Comparison of ENCODE assay signal across 1 cellular context in the genomic region with DNA sequence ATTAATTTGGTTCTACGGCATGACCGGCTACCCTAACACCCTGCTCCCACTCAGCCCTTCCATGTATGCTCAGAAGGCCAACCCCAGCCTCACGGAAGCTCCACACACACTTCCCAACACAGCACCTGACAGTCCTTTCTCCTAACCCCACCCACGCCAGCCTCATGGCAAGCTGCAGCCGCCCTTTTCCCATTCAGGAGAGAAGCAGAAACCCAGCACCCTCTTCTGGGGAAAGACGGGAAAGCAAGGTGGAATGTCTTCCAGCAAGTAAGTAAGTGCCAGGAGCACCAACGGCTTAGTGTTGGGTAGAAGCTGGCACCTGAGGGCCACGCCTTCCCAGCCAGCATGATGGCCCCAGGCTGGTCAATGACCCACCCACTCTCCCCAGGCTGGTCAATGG.
TF ChIP-seq lines count a peak whose summit lies in the region.

No MANE protein-coding gene starts in this region.

TF ChIP-seq in SK-N-SH treated with all-trans-retinoic acid at 6 μM for 48 hours, 23 proteins besides CTCF, POLR2A, EP300 and RAD21 (continued from another document):
- TF ChIP-seq ARNTL (CRISPR knock-in tag; IDR thresholded peaks at IDR 0.05; ENCODE audit: borderline replicate concordance, low read depth) = no peak
- TF ChIP-seq CSRNP3 (CRISPR knock-in tag; IDR thresholded peaks at IDR 0.05) = no peak
- TF ChIP-seq ESRRG (CRISPR knock-in tag; IDR thresholded peaks at IDR 0.05) = no peak
- no peak for TF ChIP-seq ZNF8 (CRISPR knock-in tag; IDR thresholded peaks at IDR 0.05)
- no peak for TF ChIP-seq ISL1 (CRISPR knock-in tag; IDR thresholded peaks at IDR 0.05)
- TF ChIP-seq OSR1 (CRISPR knock-in tag; IDR thresholded peaks at IDR 0.05) = no peak
TF ChIP-seq in SK-N-SH treated with all-trans-retinoic acid at 6 μM for 48 hours: peak in this region for 0.
